8 cellular contexts compared by ENCODE assay signal in genomic region chr5:112420111-112420864, GRCh38. TPM values are rescaled to one million over a fixed set of nuclear protein-coding genes. Genes with fewer than 3 reads are reported as not detected.
A peak's percentile ranks its signal among the peaks of the same experiment; 100 is the strongest.
DNase-seq lines count a peak whose midpoint lies in the region; ATAC-seq and TF ChIP-seq lines count a peak whose summit lies in the region.

No MANE protein-coding gene starts in this region.

- 3% methylated on average over 44 of the region's 51 CpGs for WGBS in prostate gland

- TF ChIP-seq CTCF in GM20000 (IDR thresholded peaks at IDR 0.05; ENCODE audit: extremely low read depth, missing control alignments) (peak; percentile 69), prostate gland (IDR thresholded peaks at IDR 0.05) (peak; percentile 62 to 96 (median 91))

- no peaks in the 10 kb centered on the region for H3K4me1 ChIP-seq in prostate gland (replicated peaks)

- DNase-seq in Daoy (ENCODE audit: low read depth) (peak; percentile 88), GM20000 (ENCODE audit: low spot score) (peak; percentile 86), NOMO-1 treated with DMSO at 0.1 percent for 48 hours (lab: John Stamatoyannopoulos, UW; ENCODE audit: unreplicated experiment) (peak; percentile 53), astrocyte of the hippocampus (ENCODE audit: low read depth, low spot score) (peak; percentile 91), hepatic stellate cell (ENCODE audit: low spot score) (peak; percentile 51), prostate gland (ENCODE audit: low spot score) (peak; percentile 87), dedifferentiated amniotic fluid mesenchymal stem cell (ENCODE audit: extremely low spot score) (no peak)

- no peaks in the 10 kb centered on the region for H3K36me3 ChIP-seq in prostate gland

- H3K4me3 ChIP-seq in prostate gland = peak overlapping the region; percentile 82 to 83

- ATAC-seq in HG03571 (IDR thresholded peaks at IDR 0.05; ENCODE audit: unreplicated experiment) = peak; percentile 86

- peak; percentile 6 for TF ChIP-seq POLR2A in prostate gland (IDR thresholded peaks at IDR 0.05)

- peak overlapping the region; percentile 76 to 83 for H3K27ac ChIP-seq in prostate gland

- no peaks in the 10 kb centered on the region for H3K27me3 ChIP-seq in prostate gland (replicated peaks; ENCODE audit: insufficient read depth)

- intact Hi-C loops in prostate gland (cut with DNase I) = loop anchor here (1.0 to 5.0 kb wide), 3 partner anchors 210 to 337 kb away; no protein-coding TSS in a partner anchor

- no peaks in the 10 kb centered on the region for H3K9me3 ChIP-seq in prostate gland

RNA-seq across cellular contexts. Expression of gene EPB41L4A, which starts 1.2 kb away (rescaled TPM):
- 3.4 and 7.9 TPM in 2 replicates for total RNA-seq in Daoy (2014; rRNA removed; shearing (Covaris generic))
- total RNA-seq in prostate gland = 10 to 100 TPM; 23.0 to 37.5 TPM
